1 cellular context compared by ENCODE assay signal in the genomic region with DNA sequence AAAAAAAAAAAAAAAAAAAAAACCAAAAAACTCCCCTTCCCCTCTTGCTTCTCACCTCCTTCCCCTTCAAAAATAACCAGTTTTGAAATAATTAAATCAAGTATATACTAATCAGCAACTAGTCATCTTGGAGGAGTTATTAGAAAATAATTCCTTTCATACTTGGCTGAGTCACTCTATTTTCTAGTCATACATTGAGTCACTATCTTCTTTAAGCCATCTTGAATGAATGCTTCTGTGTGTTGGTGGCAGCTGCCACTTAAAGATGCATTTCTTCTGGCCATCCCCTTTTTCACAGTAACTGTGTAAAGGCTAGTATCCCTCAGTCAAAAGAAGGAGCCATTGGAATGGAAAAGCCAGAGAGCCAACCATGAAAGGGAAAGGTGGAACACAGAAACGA.
TF ChIP-seq lines count a peak whose summit lies in the region.

No MANE protein-coding gene starts in this region.

TF ChIP-seq in GM12878, 131 proteins besides CTCF, POLR2A, EP300 and RAD21:
- TF ChIP-seq, protein P1, sequence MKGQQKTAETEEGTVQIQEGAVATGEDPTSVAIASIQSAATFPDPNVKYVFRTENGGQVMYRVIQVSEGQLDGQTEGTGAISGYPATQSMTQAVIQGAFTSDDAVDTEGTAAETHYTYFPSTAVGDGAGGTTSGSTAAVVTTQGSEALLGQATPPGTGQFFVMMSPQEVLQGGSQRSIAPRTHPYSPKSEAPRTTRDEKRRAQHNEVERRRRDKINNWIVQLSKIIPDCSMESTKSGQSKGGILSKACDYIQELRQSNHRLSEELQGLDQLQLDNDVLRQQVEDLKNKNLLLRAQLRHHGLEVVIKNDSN (IDR thresholded peaks at IDR 0.05; ENCODE audit: borderline replicate concordance, extremely low read length, insufficient read depth, low read depth, low read length), result no peak
- TF ChIP-seq SPI1 (IDR thresholded peaks at IDR 0.05; ENCODE audit: borderline replicate concordance, insufficient read depth, low read depth, low read length), result no peak
- TF ChIP-seq, protein P2, sequence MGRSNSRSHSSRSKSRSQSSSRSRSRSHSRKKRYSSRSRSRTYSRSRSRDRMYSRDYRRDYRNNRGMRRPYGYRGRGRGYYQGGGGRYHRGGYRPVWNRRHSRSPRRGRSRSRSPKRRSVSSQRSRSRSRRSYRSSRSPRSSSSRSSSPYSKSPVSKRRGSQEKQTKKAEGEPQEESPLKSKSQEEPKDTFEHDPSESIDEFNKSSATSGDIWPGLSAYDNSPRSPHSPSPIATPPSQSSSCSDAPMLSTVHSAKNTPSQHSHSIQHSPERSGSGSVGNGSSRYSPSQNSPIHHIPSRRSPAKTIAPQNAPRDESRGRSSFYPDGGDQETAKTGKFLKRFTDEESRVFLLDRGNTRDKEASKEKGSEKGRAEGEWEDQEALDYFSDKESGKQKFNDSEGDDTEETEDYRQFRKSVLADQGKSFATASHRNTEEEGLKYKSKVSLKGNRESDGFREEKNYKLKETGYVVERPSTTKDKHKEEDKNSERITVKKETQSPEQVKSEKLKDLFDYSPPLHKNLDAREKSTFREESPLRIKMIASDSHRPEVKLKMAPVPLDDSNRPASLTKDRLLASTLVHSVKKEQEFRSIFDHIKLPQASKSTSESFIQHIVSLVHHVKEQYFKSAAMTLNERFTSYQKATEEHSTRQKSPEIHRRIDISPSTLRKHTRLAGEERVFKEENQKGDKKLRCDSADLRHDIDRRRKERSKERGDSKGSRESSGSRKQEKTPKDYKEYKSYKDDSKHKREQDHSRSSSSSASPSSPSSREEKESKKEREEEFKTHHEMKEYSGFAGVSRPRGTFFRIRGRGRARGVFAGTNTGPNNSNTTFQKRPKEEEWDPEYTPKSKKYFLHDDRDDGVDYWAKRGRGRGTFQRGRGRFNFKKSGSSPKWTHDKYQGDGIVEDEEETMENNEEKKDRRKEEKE (IDR thresholded peaks at IDR 0.05), result no peak
- TF ChIP-seq, protein P3, sequence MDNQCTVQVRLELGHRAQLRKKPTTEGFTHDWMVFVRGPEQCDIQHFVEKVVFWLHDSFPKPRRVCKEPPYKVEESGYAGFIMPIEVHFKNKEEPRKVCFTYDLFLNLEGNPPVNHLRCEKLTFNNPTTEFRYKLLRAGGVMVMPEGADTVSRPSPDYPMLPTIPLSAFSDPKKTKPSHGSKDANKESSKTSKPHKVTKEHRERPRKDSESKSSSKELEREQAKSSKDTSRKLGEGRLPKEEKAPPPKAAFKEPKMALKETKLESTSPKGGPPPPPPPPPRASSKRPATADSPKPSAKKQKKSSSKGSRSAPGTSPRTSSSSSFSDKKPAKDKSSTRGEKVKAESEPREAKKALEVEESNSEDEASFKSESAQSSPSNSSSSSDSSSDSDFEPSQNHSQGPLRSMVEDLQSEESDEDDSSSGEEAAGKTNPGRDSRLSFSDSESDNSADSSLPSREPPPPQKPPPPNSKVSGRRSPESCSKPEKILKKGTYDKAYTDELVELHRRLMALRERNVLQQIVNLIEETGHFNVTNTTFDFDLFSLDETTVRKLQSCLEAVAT (IDR thresholded peaks at IDR 0.05), result no peak
- TF ChIP-seq NFYA (IDR thresholded peaks at IDR 0.05; ENCODE audit: borderline replicate concordance, low read depth, low read length), result no peak
- TF ChIP-seq ZNF274 (IDR thresholded peaks at IDR 0.05; ENCODE audit: insufficient read depth, insufficient read length), result no peak
- TF ChIP-seq, protein P4, sequence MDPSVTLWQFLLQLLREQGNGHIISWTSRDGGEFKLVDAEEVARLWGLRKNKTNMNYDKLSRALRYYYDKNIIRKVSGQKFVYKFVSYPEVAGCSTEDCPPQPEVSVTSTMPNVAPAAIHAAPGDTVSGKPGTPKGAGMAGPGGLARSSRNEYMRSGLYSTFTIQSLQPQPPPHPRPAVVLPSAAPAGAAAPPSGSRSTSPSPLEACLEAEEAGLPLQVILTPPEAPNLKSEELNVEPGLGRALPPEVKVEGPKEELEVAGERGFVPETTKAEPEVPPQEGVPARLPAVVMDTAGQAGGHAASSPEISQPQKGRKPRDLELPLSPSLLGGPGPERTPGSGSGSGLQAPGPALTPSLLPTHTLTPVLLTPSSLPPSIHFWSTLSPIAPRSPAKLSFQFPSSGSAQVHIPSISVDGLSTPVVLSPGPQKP (IDR thresholded peaks at IDR 0.05; ENCODE audit: low read depth, low read length), result no peak
- peak; percentile 30; the same call in 1 of the 2 replicates for TF ChIP-seq JUNB (IDR thresholded peaks at IDR 0.05)
- no peak for TF ChIP-seq EZH2 (IDR thresholded peaks at IDR 0.05; ENCODE audit: borderline replicate concordance, control insufficient read depth, low read depth, low read length)
- TF ChIP-seq POU2F2 (IDR thresholded peaks at IDR 0.05; ENCODE audit: borderline replicate concordance, low read depth, low read length), result no peak
- no peak for TF ChIP-seq NFXL1 (IDR thresholded peaks at IDR 0.05; ENCODE audit: borderline replicate concordance)
- TF ChIP-seq, protein P5, sequence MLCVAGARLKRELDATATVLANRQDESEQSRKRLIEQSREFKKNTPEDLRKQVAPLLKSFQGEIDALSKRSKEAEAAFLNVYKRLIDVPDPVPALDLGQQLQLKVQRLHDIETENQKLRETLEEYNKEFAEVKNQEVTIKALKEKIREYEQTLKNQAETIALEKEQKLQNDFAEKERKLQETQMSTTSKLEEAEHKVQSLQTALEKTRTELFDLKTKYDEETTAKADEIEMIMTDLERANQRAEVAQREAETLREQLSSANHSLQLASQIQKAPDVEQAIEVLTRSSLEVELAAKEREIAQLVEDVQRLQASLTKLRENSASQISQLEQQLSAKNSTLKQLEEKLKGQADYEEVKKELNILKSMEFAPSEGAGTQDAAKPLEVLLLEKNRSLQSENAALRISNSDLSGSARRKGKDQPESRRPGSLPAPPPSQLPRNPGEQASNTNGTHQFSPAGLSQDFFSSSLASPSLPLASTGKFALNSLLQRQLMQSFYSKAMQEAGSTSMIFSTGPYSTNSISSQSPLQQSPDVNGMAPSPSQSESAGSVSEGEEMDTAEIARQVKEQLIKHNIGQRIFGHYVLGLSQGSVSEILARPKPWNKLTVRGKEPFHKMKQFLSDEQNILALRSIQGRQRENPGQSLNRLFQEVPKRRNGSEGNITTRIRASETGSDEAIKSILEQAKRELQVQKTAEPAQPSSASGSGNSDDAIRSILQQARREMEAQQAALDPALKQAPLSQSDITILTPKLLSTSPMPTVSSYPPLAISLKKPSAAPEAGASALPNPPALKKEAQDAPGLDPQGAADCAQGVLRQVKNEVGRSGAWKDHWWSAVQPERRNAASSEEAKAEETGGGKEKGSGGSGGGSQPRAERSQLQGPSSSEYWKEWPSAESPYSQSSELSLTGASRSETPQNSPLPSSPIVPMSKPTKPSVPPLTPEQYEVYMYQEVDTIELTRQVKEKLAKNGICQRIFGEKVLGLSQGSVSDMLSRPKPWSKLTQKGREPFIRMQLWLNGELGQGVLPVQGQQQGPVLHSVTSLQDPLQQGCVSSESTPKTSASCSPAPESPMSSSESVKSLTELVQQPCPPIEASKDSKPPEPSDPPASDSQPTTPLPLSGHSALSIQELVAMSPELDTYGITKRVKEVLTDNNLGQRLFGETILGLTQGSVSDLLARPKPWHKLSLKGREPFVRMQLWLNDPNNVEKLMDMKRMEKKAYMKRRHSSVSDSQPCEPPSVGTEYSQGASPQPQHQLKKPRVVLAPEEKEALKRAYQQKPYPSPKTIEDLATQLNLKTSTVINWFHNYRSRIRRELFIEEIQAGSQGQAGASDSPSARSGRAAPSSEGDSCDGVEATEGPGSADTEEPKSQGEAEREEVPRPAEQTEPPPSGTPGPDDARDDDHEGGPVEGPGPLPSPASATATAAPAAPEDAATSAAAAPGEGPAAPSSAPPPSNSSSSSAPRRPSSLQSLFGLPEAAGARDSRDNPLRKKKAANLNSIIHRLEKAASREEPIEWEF (IDR thresholded peaks at IDR 0.05; ENCODE audit: insufficient replicate concordance, low read depth, low read length), result no peak
- peak; percentile 88 for TF ChIP-seq ZNF24 (IDR thresholded peaks at IDR 0.05)
- no peak for TF ChIP-seq SIX5 (IDR thresholded peaks at IDR 0.05; ENCODE audit: low read depth, low read length, severe bottlenecking)
